13 cellular contexts compared by ENCODE assay signal in genomic region chr16:86951831-86952598, GRCh38.
A peak's percentile ranks its signal among the peaks of the same experiment; 100 is the strongest.
DNase-seq lines count a peak whose midpoint lies in the region; ATAC-seq, FAIRE-seq and TF ChIP-seq lines count a peak whose summit lies in the region.
"Had no signal": no experiment of that assay in that cellular context is flagged by ENCODE, and none has a peak within 500 bp of the region (broad histone marks: within the 10 kb centered on the region; RNA-seq: fewer than 3 reads in every experiment).

No MANE protein-coding gene starts in this region.

- no peak overlapping the region for H3K9ac ChIP-seq in kidney (ENCODE audit: low read length in 2 of 2)

- H3K36me3 ChIP-seq in brain microvascular endothelial cell (replicated peaks): no peaks in the 10 kb centered on the region
- H3K36me3 ChIP-seq in kidney (ENCODE audit: control insufficient read depth in 1 of 2, insufficient read depth in 2 of 2, low read length in 2 of 2): no peaks in the 10 kb centered on the region
- H3K36me3 ChIP-seq: upper lobe of right lung had no signal

- H3K27ac ChIP-seq in AG04450 (ENCODE audit: low read depth, low read length) (peak overlapping the region; percentile 97), brain microvascular endothelial cell (peak overlapping the region; percentile 97), kidney (ENCODE audit: low read depth in 2 of 2, low read length in 2 of 2) (no peak overlapping the region)
- H3K27ac ChIP-seq: upper lobe of right lung had no signal

- DNase-seq in AG04450 (ENCODE audit: low read depth, low spot score) (peak; percentile 87), LoVo (ENCODE audit: low spot score) (peak; percentile 63), brain microvascular endothelial cell (peak; percentile 98), islet precursor cell (peak; percentile 77), sciatic nerve (ENCODE audit: low spot score) (no peak), NCI-H1930 (lab: John Stamatoyannopoulos, UW) (no peak), kidney (no peak)
- DNase-seq in NK-92 treated with Interleukin-12 subunit alpha and Interleukin-12 subunit beta, amount 100 ng/mL, for 24 hours (lab: John Stamatoyannopoulos, UW): no peak
- DNase-seq: activated T-cell treated with anti-CD3 and anti-CD28 coated beads, Interleukin-2, amount 50 U/mL, for 48 hours; CD8-positive, alpha-beta memory T cell; NCI-H1105 treated with DMSO at 0.1 percent for 48 hours; stimulated activated CD4-positive, alpha-beta T cell treated with anti-CD3 and anti-CD28 coated beads, Interleukin-4, amount 100 ng/mL, for 1 hour; upper lobe of right lung had no signal

- H3K4me3 ChIP-seq in AG04450 (ENCODE audit: low read depth, low read length): no peak overlapping the region
- H3K4me3 ChIP-seq in brain microvascular endothelial cell (ENCODE audit: low read depth, low read length): no peak overlapping the region
- H3K4me3 ChIP-seq in kidney (ENCODE audit: low read length in 2 of 2): no peak overlapping the region
- H3K4me3 ChIP-seq: upper lobe of right lung had no signal

- CTCF ChIA-PET in AG04450 (lab: Charles Lee): interaction anchor here (1.3 to 1.6 kb wide), 2 partner anchors 31 to 388 kb away, joined by 3 to 6 read pairs; no protein-coding TSS in a partner anchor

- H3K9me3 ChIP-seq in AG04450 (ENCODE audit: control insufficient read depth, insufficient read depth, low read length) (peaks cover 7% of the 10 kb centered on the region), kidney (ENCODE audit: control insufficient read depth in 1 of 2, low read length in 2 of 2) (no peaks in the 10 kb centered on the region)
- H3K9me3 ChIP-seq: upper lobe of right lung had no signal

- no peak for ATAC-seq in sciatic nerve
- ATAC-seq: upper lobe of right lung had no signal

- H3K27me3 ChIP-seq in AG04450 (ENCODE audit: control insufficient read depth, insufficient read depth, low read length) (no peaks in the 10 kb centered on the region), brain microvascular endothelial cell (replicated peaks) (no peaks in the 10 kb centered on the region)
- H3K27me3 ChIP-seq: upper lobe of right lung had no signal

- TF ChIP-seq CTCF in AG04450 (IDR thresholded peaks at IDR 0.05; ENCODE audit: low read depth, low read length) (no peak), brain microvascular endothelial cell (IDR thresholded peaks at IDR 0.05; ENCODE audit: low read depth, low read length, missing control alignments) (no peak), kidney (IDR thresholded peaks at IDR 0.05; ENCODE audit: borderline replicate concordance, extremely low read depth, insufficient read depth) (no peak)

- no peaks in the 10 kb centered on the region for H3K4me1 ChIP-seq in kidney (ENCODE audit: control insufficient read depth in 1 of 2, insufficient read depth in 1 of 2, low read depth in 1 of 2, low read length in 2 of 2)
- H3K4me1 ChIP-seq: upper lobe of right lung had no signal

- FAIRE-seq in kidney (lab: Jason Lieb, UNC): no peak

- intact Hi-C loops in sciatic nerve (cut with DNase I) (no loop called here), kidney (cut with DNase I) (no loop called here)

- in situ Hi-C loops in brain microvascular endothelial cell (cut with HindIII; ENCODE audit: low pct_ligation_motif_present, low sequenced_read_pairs): no loop called here

- POLR2A ChIA-PET in AG04450 (lab: Yijun Ruan, JAX): interaction anchor here (0.6 to 3.0 kb wide), 6 partner anchors 9 to 1135 kb away, joined by 3 to 11 read pairs (median 4); no protein-coding TSS in a partner anchor

Comparison
In these comparisons a context has a peak if more than half of its experiments do, and no peak if none do; other contexts are left out.
1. DNase-seq: peak in AG04450 (single experiment), LoVo (single experiment), brain microvascular endothelial cell (single experiment) and islet precursor cell (single experiment); none in sciatic nerve (single experiment), NK-92 treated with Interleukin-12 subunit alpha and Interleukin-12 subunit beta, amount 100 ng/mL, for 24 hours (single experiment), NCI-H1930 (0 of 2) and kidney (single experiment).
2. H3K27ac ChIP-seq: peak in AG04450 (single experiment) and brain microvascular endothelial cell (single experiment); none in kidney (0 of 2).